ENCODE assay signal across 9 cellular contexts in genomic region chr4:157221895-157222763, GRCh38. TPM values are rescaled to one million over a fixed set of nuclear protein-coding genes. Genes with fewer than 3 reads are reported as not detected.
DNase-seq lines count a peak whose midpoint lies in the region; ATAC-seq and TF ChIP-seq lines count a peak whose summit lies in the region.
"Had no signal": no experiment of that assay in that cellular context is flagged by ENCODE, and none has a peak within 500 bp of the region (broad histone marks: within the 10 kb centered on the region; RNA-seq: fewer than 3 reads in every experiment).

No MANE protein-coding gene starts in this region.

- H3K36me3 ChIP-seq in CD4-positive, alpha-beta memory T cell (ENCODE audit: insufficient read depth, low read length) = no peaks in the 10 kb centered on the region

- H3K9me3 Mint-ChIP-seq in nephron = no peaks in the 10 kb centered on the region
- peaks cover 2 to 26% (median 10%) of the 10 kb centered on the region in 8 donors for H3K9me3 Mint-ChIP-seq in CD4-positive, alpha-beta memory T cell

- DNase-seq in Ammon's horn (ENCODE audit: low spot score) = peak; percentile 69
- DNase-seq in NCI-H2107 (lab: John Stamatoyannopoulos, UW) = peak; percentile 1
- peak in 9 of 10 donors; percentile 40 to 75 (median 64) for DNase-seq in dorsolateral prefrontal cortex
- no peak for DNase-seq in activated gamma-delta T cell (lab: John Stamatoyannopoulos, UW)
- DNase-seq in activated T-cell treated with anti-CD3 and anti-CD28 coated beads for 4 hours = no peak
- no peak for DNase-seq in CD4-positive, alpha-beta memory T cell

- no peak for ATAC-seq in GM21423 (IDR thresholded peaks at IDR 0.05; ENCODE audit: unreplicated experiment)
- ATAC-seq: Panc1 had no signal

- POLR2A ChIA-PET in CD4-positive, alpha-beta memory T cell (lab: Charles Lee; ENCODE audit: partially characterized antibody) = no interaction called here

- no peaks in the 10 kb centered on the region for H3K36me3 Mint-ChIP-seq in nephron (ENCODE audit: low read depth)
- no peaks in the 10 kb centered on the region for H3K36me3 Mint-ChIP-seq in CD4-positive, alpha-beta memory T cell

- H3K9me3 ChIP-seq in CD4-positive, alpha-beta memory T cell (ENCODE audit: control insufficient read depth in 1 of 2, low read length in 2 of 2) = no peaks in the 10 kb centered on the region

- peak overlapping the region; percentile 21 to 77 (median 74) for H3K27ac Mint-ChIP-seq in nephron
- no peak overlapping the region for H3K27ac Mint-ChIP-seq in CD4-positive, alpha-beta memory T cell

- TF ChIP-seq CTCF in dorsolateral prefrontal cortex (IDR thresholded peaks at IDR 0.05 in 54 of 56, conservative IDR thresholded peaks at IDR 0.05 in 2 of 56; ENCODE audit: low read depth in 1 of 56, partially characterized antibody in 56 of 56) = peak in 27 of 56 donors; percentile 6 to 41 (median 15)
- no peak for TF ChIP-seq CTCF in nephron (IDR thresholded peaks at IDR 0.05; ENCODE audit: unreplicated experiment in 3 of 3)

- H3K27me3 Mint-ChIP-seq in nephron (ENCODE audit: low read depth) = peaks cover 60% of the 10 kb centered on the region
- H3K27me3 Mint-ChIP-seq in CD4-positive, alpha-beta memory T cell = peaks cover 11% of the 10 kb centered on the region in 2 donors

- H3K4me3 Mint-ChIP-seq in nephron = peak overlapping the region; percentile 88 to 93 (median 93)
- H3K4me3 Mint-ChIP-seq in CD4-positive, alpha-beta memory T cell = no peak overlapping the region

- peak overlapping the region; percentile 60 to 89 (median 76) for H3K4me3 ChIP-seq in dorsolateral prefrontal cortex
- no peak overlapping the region for H3K4me3 ChIP-seq in CD4-positive, alpha-beta memory T cell (ENCODE audit: low read length in 2 of 2)

- intact Hi-C loops in dorsolateral prefrontal cortex (cut with DNase I) = loop anchor here (5.0 to 10.0 kb wide), 5 partner anchors 70 to 953 kb away; partner anchors contain the start of genes GASK1B (in 1 of the 2) and GLRB (in 1 of the 2)
- intact Hi-C loops in CD4-positive, alpha-beta memory T cell (cut with micrococcal nuclease) = no loop called here

- no peaks in the 10 kb centered on the region for H3K4me1 ChIP-seq in CD4-positive, alpha-beta memory T cell (ENCODE audit: insufficient read depth, low read length)

- H3K27ac ChIP-seq in dorsolateral prefrontal cortex = peak overlapping the region; percentile 88 to 99 (median 97)
- H3K27ac ChIP-seq in CD4-positive, alpha-beta memory T cell (ENCODE audit: low read depth, low read length) = no peak overlapping the region

- peaks cover 0 to 6% (median 0%) of the 10 kb centered on the region in 45 donors for H3K27me3 ChIP-seq in dorsolateral prefrontal cortex
- H3K27me3 ChIP-seq in CD4-positive, alpha-beta memory T cell (ENCODE audit: insufficient read depth, low read length) = no peaks in the 10 kb centered on the region

- H3K4me1 Mint-ChIP-seq in nephron = peaks cover 23% of the 10 kb centered on the region
- peaks cover 0 to 1% (median 0%) of the 10 kb centered on the region in 4 donors for H3K4me1 Mint-ChIP-seq in CD4-positive, alpha-beta memory T cell

- CTCF ChIA-PET in CD4-positive, alpha-beta memory T cell (lab: Charles Lee; ENCODE audit: partially characterized antibody) = no interaction called here

RNA-seq across cellular contexts. Expression of gene GRIA2, which starts 1.6 kb away (rescaled TPM):
- 100 to 1,000 TPM; 216 to 613 (median 446) TPM for total RNA-seq in dorsolateral prefrontal cortex
- total RNA-seq in CD4-positive, alpha-beta memory T cell = not detected
- polyA plus RNA-seq in CD4-positive, alpha-beta memory T cell = not detected

Comparison
In these comparisons a context has a peak if more than half of its experiments do, and no peak if none do; other contexts are left out.
1. DNase-seq: peak in Ammon's horn (single experiment), NCI-H2107 (single experiment) and dorsolateral prefrontal cortex (9 of 10); none in activated gamma-delta T cell (single experiment), activated T-cell treated with anti-CD3 and anti-CD28 coated beads for 4 hours (single experiment) and CD4-positive, alpha-beta memory T cell (0 of 5).
2. H3K4me3 ChIP-seq: peak in dorsolateral prefrontal cortex (59 of 59); none in CD4-positive, alpha-beta memory T cell (0 of 2).
3. H3K27ac Mint-ChIP-seq: peak in nephron (3 of 3); none in CD4-positive, alpha-beta memory T cell (0 of 7).
4. H3K4me3 Mint-ChIP-seq: peak in nephron (3 of 3); none in CD4-positive, alpha-beta memory T cell (0 of 8).
5. RNA of gene GRIA2, which starts 1.6 kb away (total RNA-seq): 216 to 613 TPM in dorsolateral prefrontal cortex; not detected in CD4-positive, alpha-beta memory T cell; every median in the first group is over 100 times any median in the second.